Comparison of ENCODE assay signal across 2 cellular contexts in the genomic region with DNA sequence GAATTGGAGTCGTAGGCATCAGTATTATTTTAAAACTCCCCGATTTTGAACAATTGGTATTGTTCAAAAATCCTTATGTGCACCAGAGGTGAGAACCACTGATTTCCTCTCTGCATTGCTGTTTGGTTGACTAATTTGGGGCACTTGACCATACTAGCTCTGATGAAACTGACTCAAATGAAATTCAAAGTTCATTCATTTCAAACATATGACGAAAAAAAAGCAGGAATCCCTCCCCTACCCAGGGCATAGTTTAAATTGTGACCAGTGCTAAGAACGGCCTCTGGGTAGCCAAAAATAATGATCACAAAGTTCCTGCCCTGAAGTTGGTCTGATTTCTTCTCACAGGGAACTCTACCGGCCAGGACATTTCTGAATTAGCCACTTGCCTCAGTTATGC.
TF ChIP-seq lines count a peak whose summit lies in the region.

No MANE protein-coding gene starts in this region.

TF ChIP-seq in liver, 16 proteins besides CTCF, POLR2A, EP300 and RAD21 (continued from another document):
- TF ChIP-seq, protein P1, sequence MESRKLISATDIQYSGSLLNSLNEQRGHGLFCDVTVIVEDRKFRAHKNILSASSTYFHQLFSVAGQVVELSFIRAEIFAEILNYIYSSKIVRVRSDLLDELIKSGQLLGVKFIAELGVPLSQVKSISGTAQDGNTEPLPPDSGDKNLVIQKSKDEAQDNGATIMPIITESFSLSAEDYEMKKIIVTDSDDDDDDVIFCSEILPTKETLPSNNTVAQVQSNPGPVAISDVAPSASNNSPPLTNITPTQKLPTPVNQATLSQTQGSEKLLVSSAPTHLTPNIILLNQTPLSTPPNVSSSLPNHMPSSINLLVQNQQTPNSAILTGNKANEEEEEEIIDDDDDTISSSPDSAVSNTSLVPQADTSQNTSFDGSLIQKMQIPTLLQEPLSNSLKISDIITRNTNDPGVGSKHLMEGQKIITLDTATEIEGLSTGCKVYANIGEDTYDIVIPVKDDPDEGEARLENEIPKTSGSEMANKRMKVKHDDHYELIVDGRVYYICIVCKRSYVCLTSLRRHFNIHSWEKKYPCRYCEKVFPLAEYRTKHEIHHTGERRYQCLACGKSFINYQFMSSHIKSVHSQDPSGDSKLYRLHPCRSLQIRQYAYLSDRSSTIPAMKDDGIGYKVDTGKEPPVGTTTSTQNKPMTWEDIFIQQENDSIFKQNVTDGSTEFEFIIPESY (IDR thresholded peaks at IDR 0.05): no peak
- TF ChIP-seq, protein P2, sequence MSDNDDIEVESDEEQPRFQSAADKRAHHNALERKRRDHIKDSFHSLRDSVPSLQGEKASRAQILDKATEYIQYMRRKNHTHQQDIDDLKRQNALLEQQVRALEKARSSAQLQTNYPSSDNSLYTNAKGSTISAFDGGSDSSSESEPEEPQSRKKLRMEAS (IDR thresholded peaks at IDR 0.05): no peak
- peak; percentile 73 to 81 for TF ChIP-seq HNF4A (conservative IDR thresholded peaks at IDR 0.05)
- no peak for TF ChIP-seq GABPA (IDR thresholded peaks at IDR 0.05 in 1 of 2, conservative IDR thresholded peaks at IDR 0.05 in 1 of 2)
- peak; percentile 67 for TF ChIP-seq SP1 (IDR thresholded peaks at IDR 0.05)
- TF ChIP-seq, protein P3, sequence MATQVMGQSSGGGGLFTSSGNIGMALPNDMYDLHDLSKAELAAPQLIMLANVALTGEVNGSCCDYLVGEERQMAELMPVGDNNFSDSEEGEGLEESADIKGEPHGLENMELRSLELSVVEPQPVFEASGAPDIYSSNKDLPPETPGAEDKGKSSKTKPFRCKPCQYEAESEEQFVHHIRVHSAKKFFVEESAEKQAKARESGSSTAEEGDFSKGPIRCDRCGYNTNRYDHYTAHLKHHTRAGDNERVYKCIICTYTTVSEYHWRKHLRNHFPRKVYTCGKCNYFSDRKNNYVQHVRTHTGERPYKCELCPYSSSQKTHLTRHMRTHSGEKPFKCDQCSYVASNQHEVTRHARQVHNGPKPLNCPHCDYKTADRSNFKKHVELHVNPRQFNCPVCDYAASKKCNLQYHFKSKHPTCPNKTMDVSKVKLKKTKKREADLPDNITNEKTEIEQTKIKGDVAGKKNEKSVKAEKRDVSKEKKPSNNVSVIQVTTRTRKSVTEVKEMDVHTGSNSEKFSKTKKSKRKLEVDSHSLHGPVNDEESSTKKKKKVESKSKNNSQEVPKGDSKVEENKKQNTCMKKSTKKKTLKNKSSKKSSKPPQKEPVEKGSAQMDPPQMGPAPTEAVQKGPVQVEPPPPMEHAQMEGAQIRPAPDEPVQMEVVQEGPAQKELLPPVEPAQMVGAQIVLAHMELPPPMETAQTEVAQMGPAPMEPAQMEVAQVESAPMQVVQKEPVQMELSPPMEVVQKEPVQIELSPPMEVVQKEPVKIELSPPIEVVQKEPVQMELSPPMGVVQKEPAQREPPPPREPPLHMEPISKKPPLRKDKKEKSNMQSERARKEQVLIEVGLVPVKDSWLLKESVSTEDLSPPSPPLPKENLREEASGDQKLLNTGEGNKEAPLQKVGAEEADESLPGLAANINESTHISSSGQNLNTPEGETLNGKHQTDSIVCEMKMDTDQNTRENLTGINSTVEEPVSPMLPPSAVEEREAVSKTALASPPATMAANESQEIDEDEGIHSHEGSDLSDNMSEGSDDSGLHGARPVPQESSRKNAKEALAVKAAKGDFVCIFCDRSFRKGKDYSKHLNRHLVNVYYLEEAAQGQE (IDR thresholded peaks at IDR 0.05): no peak
- no peak for TF ChIP-seq TAF1 (conservative IDR thresholded peaks at IDR 0.05)
- TF ChIP-seq RXRA (IDR thresholded peaks at IDR 0.05): peak; percentile 38 to 63
- no peak for TF ChIP-seq NR2F2 (IDR thresholded peaks at IDR 0.05)
- TF ChIP-seq FOXA1 (IDR thresholded peaks at IDR 0.05): no peak
- TF ChIP-seq YY1 (IDR thresholded peaks at IDR 0.05): no peak
- TF ChIP-seq HNF4G (IDR thresholded peaks at IDR 0.05): peak; percentile 27
- TF ChIP-seq EGR1 (IDR thresholded peaks at IDR 0.05; ENCODE audit: low read depth in 2 of 2): no peak

TF ChIP-seq in HepG2, 621 proteins besides CTCF, POLR2A, EP300 and RAD21 (continued from another document):
- TF ChIP-seq ZNF234 (CRISPR knock-in tag; conservative IDR thresholded peaks at IDR 0.05): no peak
- TF ChIP-seq MLLT10 (CRISPR knock-in tag; IDR thresholded peaks at IDR 0.05): no peak
- no peak for TF ChIP-seq ZNF224 (CRISPR knock-in tag; IDR thresholded peaks at IDR 0.05)
